19 cellular contexts compared by ENCODE assay signal in genomic region chr16:1526608-1527555, GRCh38. TPM values are rescaled to one million over a fixed set of nuclear protein-coding genes. Genes with fewer than 3 reads are reported as not detected.
DNase-seq lines count a peak whose midpoint lies in the region; ATAC-seq lines count a peak whose summit lies in the region.
"Had no signal": no experiment of that assay in that cellular context is flagged by ENCODE, and none has a peak within 500 bp of the region (broad histone marks: within the 10 kb centered on the region; RNA-seq: fewer than 3 reads in every experiment).

No MANE protein-coding gene starts in this region.

- WGBS in urinary bladder, result 85% methylated on average over 38 of the region's 38 CpGs

- no peaks in the 10 kb centered on the region for H3K9me3 Mint-ChIP-seq in activated CD4-positive, alpha-beta memory T cell treated with anti-CD3 and anti-CD28 coated beads for 36 hours
- H3K9me3 Mint-ChIP-seq: WTC11 had no signal

- peak overlapping the region; percentile 26 for H3K4me3 ChIP-seq in effector memory CD4-positive, alpha-beta T cell (ENCODE audit: insufficient read depth, low read depth, low read length, poor library complexity, severe bottlenecking)
- no peak overlapping the region for H3K4me3 ChIP-seq in urinary bladder (ENCODE audit: low read depth, low read length)

- peak; percentile 21 for DNase-seq in stimulated activated CD4-positive, alpha-beta T cell treated with anti-CD3 and anti-CD28 coated beads, Interleukin-4, amount 100 ng/mL, for 24 hours
- no peak for DNase-seq in stimulated activated CD4-positive, alpha-beta T cell treated with anti-CD3 and anti-CD28 coated beads, Interleukin-4, amount 100 ng/mL, for 1 hour
- peak; percentile 43 for DNase-seq in activated CD4-positive, alpha-beta memory T cell treated with anti-CD3 and anti-CD28 coated beads for 36 hours
- no peak for DNase-seq in effector memory CD4-positive, alpha-beta T cell
- DNase-seq in NCI-H748 treated with DMSO at 0.1 percent for 48 hours (lab: John Stamatoyannopoulos, UW), result no peak
- no peak for DNase-seq in NCI-H2081 (lab: John Stamatoyannopoulos, UW)
- DNase-seq: activated gamma-delta T cell; glutamatergic neuron; kidney; NCI-H1092; NCI-H2227 treated with DMSO at 0.1 percent for 48 hours; stimulated activated CD4-positive, alpha-beta T cell treated with anti-CD3 and anti-CD28 coated beads, Interleukin-15, amount 100 ng/mL, for 24 hours had no signal

- H3K4me1 Mint-ChIP-seq in activated CD4-positive, alpha-beta memory T cell treated with anti-CD3 and anti-CD28 coated beads for 36 hours (ENCODE audit: low read depth), result peaks cover 28% of the 10 kb centered on the region
- H3K4me1 Mint-ChIP-seq: B cell, WTC11 had no signal

- POLR2A ChIA-PET in activated CD4-positive, alpha-beta memory T cell treated with anti-CD3 and anti-CD28 coated beads for 36 hours (lab: Charles Lee), result no interaction called here

- H3K27me3 Mint-ChIP-seq in activated CD4-positive, alpha-beta memory T cell treated with anti-CD3 and anti-CD28 coated beads for 36 hours, result no peaks in the 10 kb centered on the region
- H3K27me3 Mint-ChIP-seq: B cell had no signal

- H3K27me3 ChIP-seq in effector memory CD4-positive, alpha-beta T cell (replicated peaks; ENCODE audit: control insufficient read depth, insufficient read depth, low read length, poor library complexity, severe bottlenecking), result no peaks in the 10 kb centered on the region

- ATAC-seq in HG02678 (IDR thresholded peaks at IDR 0.05; ENCODE audit: unreplicated experiment), result no peak
- ATAC-seq: SK-N-SH treated with all-trans-retinoic acid at 6 μM for 48 hours, WTC11 had no signal

- H3K4me3 Mint-ChIP-seq in activated CD4-positive, alpha-beta memory T cell treated with anti-CD3 and anti-CD28 coated beads for 36 hours, result no peak overlapping the region
- H3K4me3 Mint-ChIP-seq: B cell, WTC11 had no signal

- CTCF ChIA-PET in activated CD4-positive, alpha-beta memory T cell treated with anti-CD3 and anti-CD28 coated beads for 36 hours (lab: Charles Lee), result interaction anchor here (0.5 kb wide), 1 partner anchor 361 kb away, joined by 3 read pairs; no protein-coding TSS in a partner anchor

- H3K4me1 ChIP-seq in effector memory CD4-positive, alpha-beta T cell (ENCODE audit: control insufficient read depth, insufficient read depth, low read length, poor library complexity, severe bottlenecking), result peaks cover 21% of the 10 kb centered on the region
- peaks cover 3% of the 10 kb centered on the region for H3K4me1 ChIP-seq in urinary bladder (ENCODE audit: insufficient read depth)

- peak overlapping the region; percentile 38 for H3K27ac Mint-ChIP-seq in activated CD4-positive, alpha-beta memory T cell treated with anti-CD3 and anti-CD28 coated beads for 36 hours
- H3K27ac Mint-ChIP-seq: B cell, WTC11 had no signal

- no peaks in the 10 kb centered on the region for H3K36me3 Mint-ChIP-seq in activated CD4-positive, alpha-beta memory T cell treated with anti-CD3 and anti-CD28 coated beads for 36 hours
- H3K36me3 Mint-ChIP-seq: WTC11 had no signal

- no peaks in the 10 kb centered on the region for H3K9me3 ChIP-seq in effector memory CD4-positive, alpha-beta T cell (ENCODE audit: control insufficient read depth, low read length)

- intact Hi-C loops in activated CD4-positive, alpha-beta memory T cell treated with anti-CD3 and anti-CD28 coated beads for 36 hours (cut with micrococcal nuclease), result no loop called here

- no peaks in the 10 kb centered on the region for H3K36me3 ChIP-seq in effector memory CD4-positive, alpha-beta T cell (ENCODE audit: control insufficient read depth, insufficient read depth, low read length)
- H3K36me3 ChIP-seq in urinary bladder (ENCODE audit: insufficient read depth), result no peaks in the 10 kb centered on the region

- peak overlapping the region; percentile 38 for H3K27ac ChIP-seq in effector memory CD4-positive, alpha-beta T cell (ENCODE audit: insufficient read depth, low read length, poor library complexity, severe bottlenecking)
- peak overlapping the region; percentile 57 for H3K27ac ChIP-seq in urinary bladder (ENCODE audit: low read depth)

RNA-seq across cellular contexts. Expression of gene TMEM204, which starts 6.6 kb away (rescaled TPM):
- total RNA-seq in activated CD4-positive, alpha-beta memory T cell treated with anti-CD3 and anti-CD28 coated beads for 36 hours, result 10 to 100 TPM; 14.8 to 15.5 TPM
- 10.0 TPM for total RNA-seq in urinary bladder
- polyA plus RNA-seq in urinary bladder, result 66.0 TPM
- total RNA-seq: epithelial cell of proximal tubule, OCI-LY7 had no signal

RNA-seq across cellular contexts. Expression of gene TELO2, which starts 33.7 kb away (rescaled TPM):
- total RNA-seq in activated CD4-positive, alpha-beta memory T cell treated with anti-CD3 and anti-CD28 coated beads for 36 hours, result 10 to 100 TPM; 62.6 to 63.2 TPM
- total RNA-seq in urinary bladder, result 10.6 TPM
- polyA plus RNA-seq in urinary bladder, result 39.7 TPM

RNA-seq across cellular contexts. Expression of gene PTX4, which starts 38.1 kb away (rescaled TPM):
- total RNA-seq in activated CD4-positive, alpha-beta memory T cell treated with anti-CD3 and anti-CD28 coated beads for 36 hours, result not detected
- not detected for total RNA-seq in urinary bladder
- polyA plus RNA-seq in urinary bladder, result 0.10 TPM
- total RNA-seq: B cell, epithelial cell of proximal tubule, kidney, OCI-LY7 had no signal

RNA-seq across cellular contexts. Expression of gene CLCN7, which starts 52.1 kb away (rescaled TPM):
- 10 to 100 TPM; 27.1 to 33.6 TPM for total RNA-seq in activated CD4-positive, alpha-beta memory T cell treated with anti-CD3 and anti-CD28 coated beads for 36 hours
- 19.6 TPM for total RNA-seq in urinary bladder
- polyA plus RNA-seq in urinary bladder, result 64.0 TPM

Comparison
In these comparisons a context has a peak if more than half of its experiments do, and no peak if none do; other contexts are left out.
1. DNase-seq: peak in stimulated activated CD4-positive, alpha-beta T cell treated with anti-CD3 and anti-CD28 coated beads, Interleukin-4, amount 100 ng/mL, for 24 hours (single experiment) and activated CD4-positive, alpha-beta memory T cell treated with anti-CD3 and anti-CD28 coated beads for 36 hours (single experiment); none in stimulated activated CD4-positive, alpha-beta T cell treated with anti-CD3 and anti-CD28 coated beads, Interleukin-4, amount 100 ng/mL, for 1 hour (single experiment), effector memory CD4-positive, alpha-beta T cell (0 of 3), NCI-H748 treated with DMSO at 0.1 percent for 48 hours (single experiment) and NCI-H2081 (0 of 2).